1 cellular context compared by ENCODE assay signal in genomic region chr15:69860316-69860715, GRCh38.
TF ChIP-seq lines count a peak whose summit lies in the region.

No MANE protein-coding gene starts in this region.

TF ChIP-seq in IMR-90, 13 proteins besides CTCF, POLR2A, EP300 and RAD21:
- TF ChIP-seq MXI1 (IDR thresholded peaks at IDR 0.05; ENCODE audit: borderline replicate concordance, low read depth, low read length) (no peak), CEBPB (IDR thresholded peaks at IDR 0.05; ENCODE audit: low read depth, low read length) (no peak), CHD1 (IDR thresholded peaks at IDR 0.05; ENCODE audit: low read depth, low read length) (no peak), MAFK (IDR thresholded peaks at IDR 0.05; ENCODE audit: low read depth, low read length) (no peak), FOS (IDR thresholded peaks at IDR 0.05; ENCODE audit: low read depth, low read length) (no peak), RFX5 (IDR thresholded peaks at IDR 0.05; ENCODE audit: low read depth, low read length) (no peak)
TF ChIP-seq in IMR-90: peak in this region for 0.
